18 cellular contexts compared by ENCODE assay signal in genomic region chr9:125091121-125091520, GRCh38. TPM values are rescaled to one million over a fixed set of nuclear protein-coding genes. Genes with fewer than 3 reads are reported as not detected.
DNase-seq lines count a peak whose midpoint lies in the region; ATAC-seq and TF ChIP-seq lines count a peak whose summit lies in the region.
"Had no signal": no experiment of that assay in that cellular context is flagged by ENCODE, and none has a peak within 500 bp of the region (broad histone marks: within the 10 kb centered on the region; RNA-seq: fewer than 3 reads in every experiment).

No MANE protein-coding gene starts in this region.

- peak; percentile 11 for DNase-seq in COR-L47 (lab: John Stamatoyannopoulos, UW)
- DNase-seq in HEK293T (ENCODE audit: extremely low spot score): no peak
- peak; percentile 21 for DNase-seq in astrocyte of the hippocampus (ENCODE audit: low read depth, low spot score)
- DNase-seq in cerebellum (ENCODE audit: low spot score): peak; percentile 36
- DNase-seq in NOMO-1 treated with DMSO at 0.1 percent for 48 hours (lab: John Stamatoyannopoulos, UW; ENCODE audit: unreplicated experiment): no peak
- no peak for DNase-seq in T-helper 9 cell
- DNase-seq: AML-193; CD4-positive, alpha-beta T cell; CD8-positive, alpha-beta T cell; DMS 273 treated with DMSO at 0.1 percent for 48 hours; DMS153; DMS53; DMS79; DND-41; EL; GF-D8 had no signal

- ATAC-seq in GM21423 (IDR thresholded peaks at IDR 0.05; ENCODE audit: unreplicated experiment): no peak
- ATAC-seq: A549; CD8-positive, alpha-beta T cell had no signal

- POLR2A ChIA-PET in HEK293T (lab: Yijun Ruan, JAX): no interaction called here

- CTCF ChIA-PET in HEK293T (lab: Yijun Ruan, JAX): no interaction called here

TF ChIP-seq in HEK293T, 16 proteins besides CTCF, POLR2A, EP300 and RAD21:
- TF ChIP-seq, protein P1, sequence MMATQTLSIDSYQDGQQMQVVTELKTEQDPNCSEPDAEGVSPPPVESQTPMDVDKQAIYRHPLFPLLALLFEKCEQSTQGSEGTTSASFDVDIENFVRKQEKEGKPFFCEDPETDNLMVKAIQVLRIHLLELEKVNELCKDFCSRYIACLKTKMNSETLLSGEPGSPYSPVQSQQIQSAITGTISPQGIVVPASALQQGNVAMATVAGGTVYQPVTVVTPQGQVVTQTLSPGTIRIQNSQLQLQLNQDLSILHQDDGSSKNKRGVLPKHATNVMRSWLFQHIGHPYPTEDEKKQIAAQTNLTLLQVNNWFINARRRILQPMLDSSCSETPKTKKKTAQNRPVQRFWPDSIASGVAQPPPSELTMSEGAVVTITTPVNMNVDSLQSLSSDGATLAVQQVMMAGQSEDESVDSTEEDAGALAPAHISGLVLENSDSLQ (IDR thresholded peaks at IDR 0.05): peak; percentile 32; the same call in 1 of the 2 replicates
- TF ChIP-seq ARNT (IDR thresholded peaks at IDR 0.05): no peak
- TF ChIP-seq FOXM1 (IDR thresholded peaks at IDR 0.05; ENCODE audit: borderline replicate concordance): no peak

RNA-seq across cellular contexts. Expression of gene SCAI, which starts 52.2 kb away (rescaled TPM):
- 42.6 TPM for total RNA-seq in cerebellum

Comparison
In these comparisons a context has a peak if more than half of its experiments do, and no peak if none do; other contexts are left out.
1. DNase-seq: peak in COR-L47 (single experiment), astrocyte of the hippocampus (single experiment) and cerebellum (single experiment); none in HEK293T (single experiment), NOMO-1 treated with DMSO at 0.1 percent for 48 hours (single experiment) and T-helper 9 cell (single experiment).